33 cellular contexts compared by ENCODE assay signal in the genomic region with DNA sequence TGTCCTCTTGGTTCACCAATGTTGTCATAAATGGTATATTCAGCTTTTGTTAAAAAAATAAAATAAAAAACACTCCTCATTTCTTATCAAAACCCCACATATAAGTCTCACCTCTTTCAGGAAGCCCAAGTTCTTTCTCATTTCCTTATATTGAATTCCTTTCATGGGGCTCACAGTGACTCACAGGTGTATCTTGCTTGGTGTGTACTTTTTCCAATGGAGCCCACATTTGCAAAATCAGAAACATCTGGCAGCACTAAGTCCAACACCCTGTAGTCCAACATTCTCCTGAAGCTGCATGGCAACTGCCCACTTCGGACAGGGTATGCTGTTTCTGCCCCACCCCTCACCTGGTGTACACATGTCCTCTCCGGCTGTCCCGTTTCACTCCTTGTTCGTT.
"Had no signal": no experiment of that assay in that cellular context is flagged by ENCODE, and none has a peak within 500 bp of the region (broad histone marks: within the 10 kb centered on the region; RNA-seq: fewer than 3 reads in every experiment).

No MANE protein-coding gene starts in this region.

- H3K36me3 ChIP-seq: cardiac muscle cell had no signal

- ATAC-seq: activated T-cell treated with anti-CD3 and anti-CD28 coated beads, Interleukin-2, amount 50 U/mL, for 4 hours; Panc1 had no signal

- DNase-seq: activated B cell treated with CpG ODN at 0.5 μM for 24 hours; activated CD4-positive, alpha-beta memory T cell treated with anti-CD3 and anti-CD28 coated beads for 36 hours; activated CD4-positive, alpha-beta T cell treated with anti-CD3 and anti-CD28 coated beads for 4 hours; activated CD4-positive, alpha-beta T cell treated with anti-CD3 and anti-CD28 coated beads, Interleukin-2, amount 50 U/mL, for 1 hour; activated CD4-positive, CD25-positive, alpha-beta regulatory T cell treated with anti-CD3 and anti-CD28 coated beads, Interleukin-2, amount 50 U/mL, for 72 hours; activated CD8-positive, alpha-beta memory T cell treated with anti-CD3 and anti-CD28 coated beads, Interleukin-2, amount 50 U/mL, for 4 hours; activated effector memory CD4-positive, alpha-beta T cell treated with anti-CD3 and anti-CD28 coated beads, Interleukin-2, amount 50 U/mL, for 16 hours; activated naive CD4-positive, alpha-beta T cell; activated naive CD4-positive, alpha-beta T cell treated with anti-CD3 and anti-CD28 coated beads, Interleukin-2, amount 50 U/mL, for 16 hours; activated naive CD8-positive, alpha-beta T cell treated with anti-CD3 and anti-CD28 coated beads for 36 hours; activated T-cell treated with anti-CD3 and anti-CD28 coated beads for 4 hours; activated T-cell treated with anti-CD3 and anti-CD28 coated beads, Interleukin-2, amount 50 U/mL, for 4 hours; amniotic stem cell; aorta; Karpas-422; KBM-7; NCI-H1105; NCI-H1417 treated with DMSO at 0.1 percent for 48 hours; NCI-H1694; NCI-H1930; NCI-H2081 treated with DMSO at 0.1 percent for 48 hours; NCI-H226; NCI-H446 treated with DMSO at 0.1 percent for 48 hours; NCI-H524 treated with DMSO at 0.1 percent for 48 hours; Right ventricle myocardium superior; RPMI8226; SW 1271; T-helper 1 cell; T-helper 2 cell; T-helper 9 cell had no signal

- H3K4me3 ChIP-seq: cardiac muscle cell had no signal

- H3K27ac ChIP-seq: cardiac muscle cell, VCaP had no signal

- H3K27me3 ChIP-seq: cardiac muscle cell had no signal
